Comparison of ENCODE assay signal across 33 cellular contexts in genomic region chr1:105088166-105088565, GRCh38.
"Had no signal": no experiment of that assay in that cellular context is flagged by ENCODE, and none has a peak within 500 bp of the region (broad histone marks: within the 10 kb centered on the region; RNA-seq: fewer than 3 reads in every experiment).

No MANE protein-coding gene starts in this region.

- ATAC-seq: activated CD8-positive, alpha-beta T cell treated with anti-CD3 and anti-CD28 coated beads for 36 hours; activated naive CD4-positive, alpha-beta T cell treated with anti-CD3 and anti-CD28 coated beads, Interleukin-2, amount 50 U/mL, for 72 hours; activated T-cell treated with anti-CD3 and anti-CD28 coated beads, Interleukin-2, amount 50 U/mL, for 4 hours; activated T-cell treated with anti-CD3 and anti-CD28 coated beads, Interleukin-2, amount 50 U/mL, for 72 hours; activated T-helper 17 cell treated with anti-CD3 and anti-CD28 coated beads, Interleukin-2, amount 50 U/mL, for 72 hours; body of pancreas had no signal

- H3K27ac ChIP-seq: adrenal gland, body of pancreas, brain microvascular endothelial cell, breast epithelium, cardiac muscle cell, VCaP had no signal

- H3K4me3 ChIP-seq: adrenal gland, body of pancreas, breast epithelium, cardiac muscle cell had no signal

- H3K9me3 ChIP-seq: adrenal gland, body of pancreas, breast epithelium had no signal

- H3K27me3 ChIP-seq: adrenal gland, body of pancreas, brain microvascular endothelial cell, breast epithelium, cardiac muscle cell had no signal

- DNase-seq: activated B cell treated with CpG ODN at 0.5 μM for 24 hours; activated CD4-positive, alpha-beta memory T cell treated with anti-CD3 and anti-CD28 coated beads for 36 hours; activated CD4-positive, alpha-beta T cell treated with anti-CD3 and anti-CD28 coated beads for 4 hours; activated CD4-positive, alpha-beta T cell treated with anti-CD3 and anti-CD28 coated beads, Interleukin-2, amount 10 ng/mL, durations not matched to agents 24 days and 14 days; activated CD4-positive, alpha-beta T cell treated with anti-CD3 and anti-CD28 coated beads, Interleukin-2, amount 50 U/mL, for 1 hour; activated CD4-positive, alpha-beta T cell treated with anti-CD3 and anti-CD28 coated beads, Interleukin-2, amount 50 U/mL, for 4 hours; activated CD4-positive, CD25-positive, alpha-beta regulatory T cell treated with anti-CD3 and anti-CD28 coated beads, Interleukin-2, amount 50 U/mL, for 72 hours; activated CD8-positive, alpha-beta memory T cell treated with anti-CD3 and anti-CD28 coated beads, Interleukin-2, amount 50 U/mL, for 4 hours; activated CD8-positive, alpha-beta T cell treated with anti-CD3 and anti-CD28 coated beads for 36 hours; activated effector memory CD4-positive, alpha-beta T cell treated with anti-CD3 and anti-CD28 coated beads, Interleukin-2, amount 50 U/mL, for 16 hours; activated gamma-delta T cell treated with Interleukin-2 at 50 U/mL for 16 hours; activated naive CD4-positive, alpha-beta T cell; activated naive CD4-positive, alpha-beta T cell treated with anti-CD3 and anti-CD28 coated beads for 36 hours; activated naive CD4-positive, alpha-beta T cell treated with anti-CD3 and anti-CD28 coated beads, Interleukin-2, amount 50 U/mL, for 16 hours; activated naive CD8-positive, alpha-beta T cell treated with anti-CD3 and anti-CD28 coated beads for 36 hours; activated T-cell treated with anti-CD3 and anti-CD28 coated beads for 4 hours; activated T-cell treated with anti-CD3 and anti-CD28 coated beads, Interleukin-2, amount 50 U/mL, for 1 hour; activated T-cell treated with anti-CD3 and anti-CD28 coated beads, Interleukin-2, amount 50 U/mL, for 4 hours; activated T-cell treated with anti-CD3 and anti-CD28 coated beads, Interleukin-2, amount 50 U/mL, for 72 hours; adrenal gland; amniotic stem cell; aorta; brain microvascular endothelial cell; caudate nucleus; cerebellar nuclear complex; T-helper 2 cell; T-helper 9 cell had no signal

- H3K36me3 ChIP-seq: adrenal gland, brain microvascular endothelial cell, breast epithelium, cardiac muscle cell had no signal

- H3K4me1 ChIP-seq: adrenal gland, body of pancreas, breast epithelium had no signal
